ENCODE assay signal across 8 cellular contexts in the genomic region with DNA sequence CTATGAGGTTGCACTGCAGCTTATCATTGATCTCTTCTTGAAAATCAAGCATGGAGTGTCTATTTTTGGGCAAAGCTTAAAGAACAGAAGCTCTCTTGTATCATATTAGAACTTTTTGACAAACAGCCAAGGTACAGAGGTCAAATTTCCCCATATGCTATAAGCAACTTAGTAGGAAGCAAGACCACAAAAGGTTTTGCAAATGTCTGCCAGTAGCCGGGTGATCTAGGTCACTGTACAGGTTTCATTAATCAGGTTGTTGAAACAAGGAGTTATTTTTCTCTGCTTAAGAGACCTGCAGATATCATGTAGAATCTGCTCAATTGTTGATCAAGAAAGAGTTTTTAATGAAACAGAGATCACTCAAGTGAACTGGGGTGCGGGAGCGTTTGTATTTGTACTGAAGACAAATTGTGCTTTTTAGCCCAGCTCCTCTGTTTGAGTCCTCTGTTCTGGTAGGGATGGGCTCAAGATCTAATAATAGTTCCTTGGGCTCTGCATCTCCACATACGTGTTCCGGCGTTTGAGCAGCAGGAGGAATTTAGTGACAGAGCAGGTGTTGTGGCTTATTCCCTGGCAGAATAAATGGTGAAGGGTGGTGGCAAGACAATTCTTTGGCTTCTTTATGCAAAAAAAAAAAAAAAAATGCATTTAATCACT. TPM values are rescaled to one million over a fixed set of nuclear protein-coding genes. Genes with fewer than 3 reads are reported as not detected.
A peak's percentile ranks its signal among the peaks of the same experiment; 100 is the strongest.
DNase-seq lines count a peak whose midpoint lies in the region; ATAC-seq and TF ChIP-seq lines count a peak whose summit lies in the region.

No MANE protein-coding gene starts in this region.

- peaks cover 15% of the 10 kb centered on the region for H3K4me1 ChIP-seq in colonic mucosa
- peaks cover 25 to 39% of the 10 kb centered on the region in 2 donors for H3K4me1 ChIP-seq in naive thymus-derived CD4-positive, alpha-beta T cell (ENCODE audit: control insufficient read depth in 2 of 2, insufficient read depth in 2 of 2, low read length in 2 of 2)

- CTCF ChIA-PET in naive thymus-derived CD4-positive, alpha-beta T cell (lab: Charles Lee), result interaction anchor here (0.6 to 3.4 kb wide), 34 partner anchors 10 to 1071 kb away, joined by 3 to 49 read pairs (median 3); a partner anchor contains a TSS

- no peaks in the 10 kb centered on the region for H3K9me3 ChIP-seq in colonic mucosa
- no peaks in the 10 kb centered on the region for H3K9me3 ChIP-seq in naive thymus-derived CD4-positive, alpha-beta T cell (ENCODE audit: control insufficient read depth in 2 of 3, low read length in 3 of 3)

- H3K36me3 ChIP-seq in colonic mucosa, result no peaks in the 10 kb centered on the region
- peaks cover 0 to 12% (median 0%) of the 10 kb centered on the region in 3 experiments for H3K36me3 ChIP-seq in naive thymus-derived CD4-positive, alpha-beta T cell (ENCODE audit: control insufficient read depth in 2 of 3, insufficient read depth in 3 of 3, low read length in 3 of 3)

- H3K27me3 ChIP-seq in colonic mucosa, result no peaks in the 10 kb centered on the region
- H3K27me3 ChIP-seq in naive thymus-derived CD4-positive, alpha-beta T cell (ENCODE audit: control insufficient read depth in 2 of 2, insufficient read depth in 2 of 2, low read length in 2 of 2), result no peaks in the 10 kb centered on the region

- no peak for TF ChIP-seq CTCF in colonic mucosa (IDR thresholded peaks at IDR 0.05)

- intact Hi-C loops in colonic mucosa (cut with DNase I), result loop anchor here (5.0 to 10.0 kb wide), 3 partner anchors 227 to 1075 kb away; no protein-coding TSS in a partner anchor
- intact Hi-C loops in naive thymus-derived CD4-positive, alpha-beta T cell (cut with micrococcal nuclease), result loop anchor here (5.0 to 10.0 kb wide), 12 partner anchors 162 to 1505 kb away; a partner anchor contains a TSS

- POLR2A ChIA-PET in naive thymus-derived CD4-positive, alpha-beta T cell (lab: Charles Lee), result interaction anchor here (0.7 to 1.8 kb wide), 15 partner anchors 10 to 385 kb away, joined by 3 to 12 read pairs (median 4); a partner anchor contains a TSS

- H3K9ac ChIP-seq in colonic mucosa (ENCODE audit: low read depth in 2 of 2, low read length in 2 of 2), result peak overlapping the region in 1 of 2 donors; percentile 59

- peak overlapping the region; percentile 52 for H3K27ac ChIP-seq in colonic mucosa
- peak overlapping the region; percentile 82 for H3K27ac ChIP-seq in naive thymus-derived CD4-positive, alpha-beta T cell (ENCODE audit: low read depth, low read length)

- H3K27ac Mint-ChIP-seq in naive thymus-derived CD4-positive, alpha-beta T cell, result peak overlapping the region; percentile 60 to 100 (median 98)

- H3K27me3 Mint-ChIP-seq in naive thymus-derived CD4-positive, alpha-beta T cell, result peaks cover 0 to 1% (median 0%) of the 10 kb centered on the region in 5 donors

- H3K9me3 Mint-ChIP-seq in naive thymus-derived CD4-positive, alpha-beta T cell, result peaks cover 0 to 13% (median 0%) of the 10 kb centered on the region in 11 donors

- peak overlapping the region; percentile 64 to 100 (median 96) for H3K4me3 Mint-ChIP-seq in naive thymus-derived CD4-positive, alpha-beta T cell

- peaks cover 5 to 29% (median 13%) of the 10 kb centered on the region in 5 donors for H3K36me3 Mint-ChIP-seq in naive thymus-derived CD4-positive, alpha-beta T cell

- DNase-seq in NCI-H82 (lab: John Stamatoyannopoulos, UW) (peak; percentile 35), NCI-H82 treated with DMSO at 0.1 percent for 48 hours (lab: John Stamatoyannopoulos, UW; ENCODE audit: unreplicated experiment) (no peak), NOMO-1 treated with dmso at 0.1 percent for 144 hours (lab: John Stamatoyannopoulos, UW; ENCODE audit: unreplicated experiment) (peak; percentile 63), colonic mucosa (no peak)
- no peak for DNase-seq in naive thymus-derived CD4-positive, alpha-beta T cell
- DNase-seq in stimulated activated CD4-positive, alpha-beta T cell treated with anti-CD3 and anti-CD28 coated beads, Interleukin-15, amount 100 ng/mL, for 24 hours, result no peak

- ATAC-seq in naive thymus-derived CD4-positive, alpha-beta T cell, result no peak
- ATAC-seq in HG03097 (IDR thresholded peaks at IDR 0.05; ENCODE audit: low FRiP score, unreplicated experiment) (no peak), HG02759 (IDR thresholded peaks at IDR 0.05; ENCODE audit: unreplicated experiment) (no peak)

- peaks cover 25 to 51% (median 49%) of the 10 kb centered on the region in 7 donors for H3K4me1 Mint-ChIP-seq in naive thymus-derived CD4-positive, alpha-beta T cell

- H3K4me3 ChIP-seq in colonic mucosa, result no peak overlapping the region
- peak overlapping the region; percentile 3 for H3K4me3 ChIP-seq in naive thymus-derived CD4-positive, alpha-beta T cell (ENCODE audit: low read length)

RNA-seq across cellular contexts. Expression of a gene that starts 4.3 kb away (rescaled TPM):
- total RNA-seq in colonic mucosa, result 100 to 1,000 TPM; 113 to 119 TPM
- total RNA-seq in naive thymus-derived CD4-positive, alpha-beta T cell, result 100 to 1,000 TPM in 4 of 5 experiments, 10 to 100 TPM in 1; 58.8 to 152 (median 118) TPM
- 10 to 100 TPM; 30.6 to 35.9 TPM for polyA plus RNA-seq in naive thymus-derived CD4-positive, alpha-beta T cell

Comparison
In these comparisons a context has a peak if more than half of its experiments do, and no peak if none do; other contexts are left out.
1. DNase-seq: peak in NCI-H82 (single experiment) and NOMO-1 treated with dmso at 0.1 percent for 144 hours (single experiment); none in NCI-H82 treated with DMSO at 0.1 percent for 48 hours (single experiment), colonic mucosa (single experiment), naive thymus-derived CD4-positive, alpha-beta T cell (0 of 9) and stimulated activated CD4-positive, alpha-beta T cell treated with anti-CD3 and anti-CD28 coated beads, Interleukin-15, amount 100 ng/mL, for 24 hours (single experiment).